ENCODE assay signal across 36 cellular contexts in genomic region chr3:44264146-44264545, GRCh38. TPM values are rescaled to one million over a fixed set of nuclear protein-coding genes. Genes with fewer than 3 reads are reported as not detected.
"Had no signal": no experiment of that assay in that cellular context is flagged by ENCODE, and none has a peak within 500 bp of the region (broad histone marks: within the 10 kb centered on the region; RNA-seq: fewer than 3 reads in every experiment).

No MANE protein-coding gene starts in this region.

- H3K4me3 Mint-ChIP-seq: activated B cell treated with CpG ODN at 0.5 μM for 24 hours; activated CD4-positive, alpha-beta memory T cell treated with anti-CD3 and anti-CD28 coated beads, Interleukin-2, amount 10 ng/mL, durations not matched to agents 7 days and 5 days; activated CD4-positive, alpha-beta T cell treated with anti-CD3 and anti-CD28 coated beads, Interleukin-2, amount 10 ng/mL, durations not matched to agents 7 days and 5 days; activated naive CD4-positive, alpha-beta T cell treated with anti-CD3 and anti-CD28 coated beads for 36 hours; activated naive CD8-positive, alpha-beta T cell treated with anti-CD3 and anti-CD28 coated beads for 36 hours; activated T-cell treated with anti-CD3 and anti-CD28 coated beads, Interleukin-2, amount 50 U/mL, for 4 hours; activated T-cell treated with anti-CD3 and anti-CD28 coated beads, Interleukin-2, amount 50 U/mL, for 72 hours; activated T-helper 1 cell treated with anti-CD3 and anti-CD28 coated beads, Interleukin-12 subunit alpha, Interleukin-12 subunit beta, Interleukin-2, Interleukin-4 antibody, amounts not matched to agents 30 ng/mL and 10 ng/mL and 1 ng/mL, durations not matched to agents 14 hours and 24 hours and 36 hours; activated T-helper 17 cell treated with anti-CD3 and anti-CD28 coated beads, Interleukin-2, amount 50 U/mL, for 72 hours; T-helper 1 cell treated with Interleukin-12 subunit alpha and Interleukin-12 subunit beta and Interleukin-4 antibody, amounts not matched to agents 30 μg/mL and 1 μg/mL, for 36 hours; T-helper 2 cell treated with Interferon-gamma antibody and Interleukin-4, amounts not matched to agents 5 μg/mL and 100 μg/mL, for 36 hours had no signal

- H3K9me3 ChIP-seq: adrenal gland, body of pancreas had no signal

- H3K9me3 Mint-ChIP-seq: activated CD4-positive, alpha-beta memory T cell treated with anti-CD3 and anti-CD28 coated beads, Interleukin-2, amount 10 ng/mL, durations not matched to agents 7 days and 5 days; activated CD4-positive, alpha-beta T cell treated with anti-CD3 and anti-CD28 coated beads, Interleukin-2, amount 10 ng/mL, durations not matched to agents 7 days and 5 days; activated naive CD4-positive, alpha-beta T cell treated with anti-CD3 and anti-CD28 coated beads for 36 hours; activated naive CD4-positive, alpha-beta T cell treated with anti-CD3 and anti-CD28 coated beads, Interleukin-2, amount 50 U/mL, for 72 hours; activated naive CD8-positive, alpha-beta T cell treated with anti-CD3 and anti-CD28 coated beads for 36 hours; activated T-cell treated with anti-CD3 and anti-CD28 coated beads, Interleukin-2, amount 50 U/mL, for 4 hours; activated T-cell treated with anti-CD3 and anti-CD28 coated beads, Interleukin-2, amount 50 U/mL, for 72 hours; activated T-helper 1 cell treated with anti-CD3 and anti-CD28 coated beads, Interleukin-12 subunit alpha, Interleukin-12 subunit beta, Interleukin-2, Interleukin-4 antibody, amounts not matched to agents 30 ng/mL and 10 ng/mL and 1 ng/mL, durations not matched to agents 14 hours and 24 hours and 36 hours; activated T-helper 17 cell treated with anti-CD3 and anti-CD28 coated beads, Interleukin-2, amount 50 U/mL, for 72 hours; T-helper 1 cell treated with Interleukin-12 subunit alpha and Interleukin-12 subunit beta and Interleukin-4 antibody, amounts not matched to agents 30 μg/mL and 1 μg/mL, for 36 hours; T-helper 2 cell treated with Interferon-gamma antibody and Interleukin-4, amounts not matched to agents 5 μg/mL and 100 μg/mL, for 36 hours had no signal

- H3K4me1 ChIP-seq: adrenal gland, body of pancreas had no signal

- H3K4me1 Mint-ChIP-seq: activated B cell treated with CpG ODN at 0.5 μM for 24 hours; activated CD4-positive, alpha-beta T cell treated with anti-CD3 and anti-CD28 coated beads, Interleukin-2, amount 10 ng/mL, durations not matched to agents 7 days and 5 days; activated T-helper 17 cell treated with anti-CD3 and anti-CD28 coated beads, Interleukin-2, amount 50 U/mL, for 72 hours had no signal

- H3K36me3 Mint-ChIP-seq: activated naive CD4-positive, alpha-beta T cell treated with anti-CD3 and anti-CD28 coated beads, Interleukin-2, amount 50 U/mL, for 72 hours; activated naive CD8-positive, alpha-beta T cell treated with anti-CD3 and anti-CD28 coated beads for 36 hours had no signal

- H3K36me3 ChIP-seq: adrenal gland, brain microvascular endothelial cell had no signal

- H3K27ac ChIP-seq: adrenal gland, body of pancreas, brain microvascular endothelial cell, VCaP had no signal

- FAIRE-seq: astrocyte, TTC549 had no signal

- H3K27ac Mint-ChIP-seq: activated B cell treated with CpG ODN at 0.5 μM for 24 hours; activated CD4-positive, alpha-beta memory T cell treated with anti-CD3 and anti-CD28 coated beads, Interleukin-2, amount 10 ng/mL, durations not matched to agents 7 days and 5 days; activated CD4-positive, alpha-beta T cell treated with anti-CD3 and anti-CD28 coated beads, Interleukin-2, amount 10 ng/mL, durations not matched to agents 7 days and 5 days; activated naive CD4-positive, alpha-beta T cell treated with anti-CD3 and anti-CD28 coated beads for 36 hours; activated naive CD4-positive, alpha-beta T cell treated with anti-CD3 and anti-CD28 coated beads, Interleukin-2, amount 50 U/mL, for 72 hours; activated naive CD8-positive, alpha-beta T cell treated with anti-CD3 and anti-CD28 coated beads for 36 hours; activated T-cell treated with anti-CD3 and anti-CD28 coated beads, Interleukin-2, amount 50 U/mL, for 72 hours; activated T-helper 1 cell treated with anti-CD3 and anti-CD28 coated beads, Interleukin-12 subunit alpha, Interleukin-12 subunit beta, Interleukin-2, Interleukin-4 antibody, amounts not matched to agents 30 ng/mL and 10 ng/mL and 1 ng/mL, durations not matched to agents 14 hours and 24 hours and 36 hours; activated T-helper 17 cell treated with anti-CD3 and anti-CD28 coated beads, Interleukin-2, amount 50 U/mL, for 72 hours; T-helper 1 cell treated with Interleukin-12 subunit alpha and Interleukin-12 subunit beta and Interleukin-4 antibody, amounts not matched to agents 30 μg/mL and 1 μg/mL, for 36 hours; T-helper 2 cell treated with Interferon-gamma antibody and Interleukin-4, amounts not matched to agents 5 μg/mL and 100 μg/mL, for 36 hours had no signal

- DNase-seq: activated B cell treated with CpG ODN at 0.5 μM for 24 hours; activated CD4-positive, alpha-beta memory T cell treated with anti-CD3 and anti-CD28 coated beads, Interleukin-2, amount 10 ng/mL, durations not matched to agents 7 days and 5 days; activated CD4-positive, alpha-beta T cell treated with anti-CD3 and anti-CD28 coated beads for 4 hours; activated CD4-positive, alpha-beta T cell treated with anti-CD3 and anti-CD28 coated beads, Interleukin-2, amount 10 ng/mL, durations not matched to agents 7 days and 5 days; activated CD4-positive, alpha-beta T cell treated with anti-CD3 and anti-CD28 coated beads, Interleukin-2, amount 50 U/mL, for 48 hours; activated CD4-positive, CD25-positive, alpha-beta regulatory T cell treated with anti-CD3 and anti-CD28 coated beads, Interleukin-2, amount 50 U/mL, for 72 hours; activated CD8-positive, alpha-beta memory T cell treated with anti-CD3 and anti-CD28 coated beads, Interleukin-2, amount 50 U/mL, for 4 hours; activated effector memory CD4-positive, alpha-beta T cell treated with anti-CD3 and anti-CD28 coated beads, Interleukin-2, amount 50 U/mL, for 16 hours; activated gamma-delta T cell treated with Interleukin-2 at 50 U/mL for 16 hours; activated naive CD4-positive, alpha-beta T cell; activated naive CD4-positive, alpha-beta T cell treated with anti-CD3 and anti-CD28 coated beads for 36 hours; activated naive CD4-positive, alpha-beta T cell treated with anti-CD3 and anti-CD28 coated beads, Interleukin-2, amount 50 U/mL, for 16 hours; activated naive CD8-positive, alpha-beta T cell treated with anti-CD3 and anti-CD28 coated beads for 36 hours; activated T-cell treated with anti-CD3 and anti-CD28 coated beads for 4 hours; activated T-cell treated with anti-CD3 and anti-CD28 coated beads, Interleukin-2, amount 50 U/mL, for 1 hour; activated T-cell treated with anti-CD3 and anti-CD28 coated beads, Interleukin-2, amount 50 U/mL, for 4 hours; activated T-cell treated with anti-CD3 and anti-CD28 coated beads, Interleukin-2, amount 50 U/mL, for 72 hours; adrenal gland; amniotic stem cell; aorta; body of pancreas; brain microvascular endothelial cell; central memory CD4-positive, alpha-beta T cell; T-helper 1 cell; T-helper 9 cell had no signal

- H3K27me3 ChIP-seq: body of pancreas, brain microvascular endothelial cell had no signal

- H3K4me3 ChIP-seq: adrenal gland, body of pancreas had no signal

- ATAC-seq: activated naive CD4-positive, alpha-beta T cell treated with anti-CD3 and anti-CD28 coated beads, Interleukin-2, amount 50 U/mL, for 72 hours; activated T-cell treated with anti-CD3 and anti-CD28 coated beads, Interleukin-2, amount 50 U/mL, for 4 hours; activated T-cell treated with anti-CD3 and anti-CD28 coated beads, Interleukin-2, amount 50 U/mL, for 72 hours; activated T-helper 17 cell treated with anti-CD3 and anti-CD28 coated beads, Interleukin-2, amount 50 U/mL, for 72 hours; body of pancreas had no signal

RNA-seq across cellular contexts. Expression of gene TOPAZ1, which starts 22.5 kb away (rescaled TPM):
- total RNA-seq: activated B cell treated with CpG ODN at 0.5 μM for 24 hours; activated CD4-positive, alpha-beta memory T cell treated with anti-CD3 and anti-CD28 coated beads, Interleukin-2, amount 10 ng/mL, durations not matched to agents 7 days and 5 days; activated CD4-positive, alpha-beta T cell treated with anti-CD3 and anti-CD28 coated beads, Interleukin-2, amount 10 ng/mL, durations not matched to agents 7 days and 5 days; activated CD8-positive, alpha-beta memory T cell treated with anti-CD3 and anti-CD28 coated beads for 36 hours; activated naive CD4-positive, alpha-beta T cell treated with anti-CD3 and anti-CD28 coated beads for 36 hours; activated naive CD4-positive, alpha-beta T cell treated with anti-CD3 and anti-CD28 coated beads, Interleukin-2, amount 50 U/mL, for 72 hours; activated naive CD8-positive, alpha-beta T cell treated with anti-CD3 and anti-CD28 coated beads for 36 hours; activated T-cell treated with anti-CD3 and anti-CD28 coated beads, Interleukin-2, amount 50 U/mL, for 4 hours; activated T-cell treated with anti-CD3 and anti-CD28 coated beads, Interleukin-2, amount 50 U/mL, for 72 hours; activated T-helper 1 cell treated with anti-CD3 and anti-CD28 coated beads, Interleukin-12 subunit alpha, Interleukin-12 subunit beta, Interleukin-2, Interleukin-4 antibody, amounts not matched to agents 30 ng/mL and 10 ng/mL and 1 ng/mL, durations not matched to agents 14 hours and 24 hours and 36 hours; activated T-helper 17 cell treated with anti-CD3 and anti-CD28 coated beads, Interleukin-2, amount 50 U/mL, for 72 hours; adrenal gland; aorta; astrocyte; body of pancreas; cardiac septum; cerebellum had no signal
